2 cellular contexts compared by ENCODE assay signal in the genomic region with DNA sequence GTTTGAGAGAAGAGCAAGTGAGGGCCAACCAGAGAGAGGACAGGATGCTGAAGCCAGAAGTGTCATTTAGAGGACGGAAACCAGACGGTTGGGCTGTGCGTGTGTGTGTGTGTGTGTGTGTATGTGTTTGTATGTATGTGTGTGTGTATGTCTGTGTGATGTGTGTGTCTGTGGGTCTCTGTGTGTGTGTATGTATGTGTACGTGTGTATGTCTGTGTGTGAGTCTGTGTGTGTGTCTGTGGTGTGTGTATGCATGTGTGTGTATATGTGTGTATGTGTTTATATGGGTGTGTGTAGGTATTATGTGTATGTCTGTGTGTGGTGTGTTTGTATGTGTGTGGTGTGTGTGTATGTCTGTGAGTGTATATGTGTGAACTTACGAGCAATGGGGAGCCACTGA.
TF ChIP-seq lines count a peak whose summit lies in the region.

No MANE protein-coding gene starts in this region.

TF ChIP-seq in IMR-90, 13 proteins besides CTCF, POLR2A, EP300 and RAD21:
- TF ChIP-seq CEBPB (IDR thresholded peaks at IDR 0.05; ENCODE audit: low read depth, low read length) = no peak
- no peak for TF ChIP-seq MXI1 (IDR thresholded peaks at IDR 0.05; ENCODE audit: borderline replicate concordance, low read depth, low read length)
- TF ChIP-seq MAFK (IDR thresholded peaks at IDR 0.05; ENCODE audit: low read depth, low read length) = no peak
- no peak for TF ChIP-seq RCOR1 (IDR thresholded peaks at IDR 0.05; ENCODE audit: insufficient replicate concordance, low read length)
- no peak for TF ChIP-seq CHD1 (IDR thresholded peaks at IDR 0.05; ENCODE audit: low read depth, low read length)
- TF ChIP-seq NFE2L2 (IDR thresholded peaks at IDR 0.05; ENCODE audit: low read depth, low read length) = no peak
- no peak for TF ChIP-seq MAZ (IDR thresholded peaks at IDR 0.05; ENCODE audit: borderline replicate concordance, low read depth, low read length)
- no peak for TF ChIP-seq BHLHE40 (IDR thresholded peaks at IDR 0.05; ENCODE audit: low read depth, low read length)
- TF ChIP-seq RFX5 (IDR thresholded peaks at IDR 0.05; ENCODE audit: low read depth, low read length) = no peak

TF ChIP-seq in H1, 55 proteins besides CTCF, POLR2A, EP300 and RAD21:
- TF ChIP-seq TCF12 (IDR thresholded peaks at IDR 0.05; ENCODE audit: low read depth, low read length) = no peak
- TF ChIP-seq SP4 (IDR thresholded peaks at IDR 0.05; ENCODE audit: low read length) = no peak
- TF ChIP-seq FOSL1 (IDR thresholded peaks at IDR 0.05; ENCODE audit: insufficient read depth, low read depth, low read length) = no peak
- no peak for TF ChIP-seq BACH1 (IDR thresholded peaks at IDR 0.05; ENCODE audit: low read length)
- TF ChIP-seq CEBPB (IDR thresholded peaks at IDR 0.05; ENCODE audit: low read depth, low read length) = no peak
- no peak for TF ChIP-seq CHD2 (IDR thresholded peaks at IDR 0.05; ENCODE audit: low read length)
- TF ChIP-seq JUN (IDR thresholded peaks at IDR 0.05; ENCODE audit: low read depth, low read length) = no peak
- TF ChIP-seq TBP (IDR thresholded peaks at IDR 0.05; ENCODE audit: low read depth, low read length) = no peak
- no peak for TF ChIP-seq CTBP2 (IDR thresholded peaks at IDR 0.05; ENCODE audit: borderline replicate concordance, insufficient read depth, insufficient read length, low read length)
